In genomic region chrX:74234829-74235228, GRCh38 we compare ENCODE assay signal across 23 cellular contexts.
DNase-seq lines count a peak whose midpoint lies in the region; ATAC-seq, FAIRE-seq and TF ChIP-seq lines count a peak whose summit lies in the region.
"Had no signal": no experiment of that assay in that cellular context is flagged by ENCODE, and none has a peak within 500 bp of the region (broad histone marks: within the 10 kb centered on the region; RNA-seq: fewer than 3 reads in every experiment).

No MANE protein-coding gene starts in this region.

- no peak overlapping the region for H3K27ac ChIP-seq in foreskin keratinocyte
- H3K27ac ChIP-seq: 22Rv1, PC-9, psoas muscle, stomach, tibial nerve had no signal

- FAIRE-seq in HTR-8/SVneo (lab: Jason Lieb, UNC) = no peak

- no peaks in the 10 kb centered on the region for H3K27me3 ChIP-seq in foreskin keratinocyte
- H3K27me3 ChIP-seq: MG63, stomach, tibial nerve had no signal

- in situ Hi-C loops in KBM-7 (cut with MboI; ENCODE audit: low pct_unique_long_range_greater_than_20kb, low sequenced_read_pairs) = no loop called here

- H3K4me1 ChIP-seq in foreskin keratinocyte = no peaks in the 10 kb centered on the region
- H3K4me1 ChIP-seq: psoas muscle, stomach, tibial nerve had no signal

- ATAC-seq in SK-N-SH treated with all-trans-retinoic acid at 6 μM for 48 hours (0 out of 3 replicates have a peak, but pooled peaks have one; percentile 40), foreskin keratinocyte (peak; percentile 33)
- ATAC-seq: activated CD8-positive, alpha-beta T cell treated with anti-CD3 and anti-CD28 coated beads for 36 hours; left cardiac atrium; T-cell had no signal

- peak; percentile 18 for TF ChIP-seq CTCF in foreskin keratinocyte (conservative IDR thresholded peaks at IDR 0.05)

- peak; percentile 28 for DNase-seq in DMS 273 (lab: John Stamatoyannopoulos, UW; ENCODE audit: unreplicated experiment)
- DNase-seq in DMS 273 treated with DMSO at 0.1 percent for 48 hours (lab: John Stamatoyannopoulos, UW) = no peak
- peak; percentile 21 for DNase-seq in KBM-7
- DNase-seq in foreskin keratinocyte = no peak
- no peak for DNase-seq in NCI-H82 (lab: John Stamatoyannopoulos, UW)
- no peak for DNase-seq in activated naive CD4-positive, alpha-beta T cell treated with Interleukin-2 at 50 U/mL for 16 hours
- DNase-seq in HTR-8/SVneo (ENCODE audit: insufficient read length, low spot score) = no peak
- DNase-seq: activated CD4-positive, alpha-beta T cell treated with anti-CD3 and anti-CD28 coated beads for 1 hour; activated CD8-positive, alpha-beta T cell treated with anti-CD3 and anti-CD28 coated beads for 36 hours; activated naive CD8-positive, alpha-beta T cell treated with anti-CD3 and anti-CD28 coated beads, Interleukin-2, amount 10 ng/mL, durations not matched to agents 7 days and 5 days; foreskin melanocyte; left cardiac atrium; mammary epithelial cell; MG63; NCI-H1436 treated with DMSO at 0.1 percent for 48 hours; PC-9; psoas muscle; SIG-M5; stomach; T-cell had no signal

TF ChIP-seq in SK-N-SH treated with all-trans-retinoic acid at 6 μM for 48 hours, 23 proteins besides CTCF, POLR2A, EP300 and RAD21:
- TF ChIP-seq ZFP30 (CRISPR knock-in tag; IDR thresholded peaks at IDR 0.05) (no peak), CSDC2 (CRISPR knock-in tag; IDR thresholded peaks at IDR 0.05) (no peak), ZNF70 (CRISPR knock-in tag; IDR thresholded peaks at IDR 0.05) (no peak)
- TF ChIP-seq, protein P1, sequence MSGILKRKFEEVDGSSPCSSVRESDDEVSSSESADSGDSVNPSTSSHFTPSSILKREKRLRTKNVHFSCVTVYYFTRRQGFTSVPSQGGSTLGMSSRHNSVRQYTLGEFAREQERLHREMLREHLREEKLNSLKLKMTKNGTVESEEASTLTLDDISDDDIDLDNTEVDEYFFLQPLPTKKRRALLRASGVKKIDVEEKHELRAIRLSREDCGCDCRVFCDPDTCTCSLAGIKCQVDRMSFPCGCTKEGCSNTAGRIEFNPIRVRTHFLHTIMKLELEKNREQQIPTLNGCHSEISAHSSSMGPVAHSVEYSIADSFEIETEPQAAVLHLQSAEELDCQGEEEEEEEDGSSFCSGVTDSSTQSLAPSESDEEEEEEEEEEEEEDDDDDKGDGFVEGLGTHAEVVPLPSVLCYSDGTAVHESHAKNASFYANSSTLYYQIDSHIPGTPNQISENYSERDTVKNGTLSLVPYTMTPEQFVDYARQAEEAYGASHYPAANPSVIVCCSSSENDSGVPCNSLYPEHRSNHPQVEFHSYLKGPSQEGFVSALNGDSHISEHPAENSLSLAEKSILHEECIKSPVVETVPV (CRISPR knock-in tag; IDR thresholded peaks at IDR 0.05) = no peak

Comparison
In these comparisons a context has a peak if more than half of its experiments do, and no peak if none do; other contexts are left out.
1. DNase-seq: peak in DMS 273 (single experiment) and KBM-7 (single experiment); none in DMS 273 treated with DMSO at 0.1 percent for 48 hours (single experiment), foreskin keratinocyte (0 of 2), NCI-H82 (single experiment), activated naive CD4-positive, alpha-beta T cell treated with Interleukin-2 at 50 U/mL for 16 hours (single experiment) and HTR-8/SVneo (single experiment).